9 cellular contexts compared by ENCODE assay signal in genomic region chr5:43020294-43020711, GRCh38. TPM values are rescaled to one million over a fixed set of nuclear protein-coding genes. Genes with fewer than 3 reads are reported as not detected.
DNase-seq lines count a peak whose midpoint lies in the region; ATAC-seq, FAIRE-seq and TF ChIP-seq lines count a peak whose summit lies in the region.
"Had no signal": no experiment of that assay in that cellular context is flagged by ENCODE, and none has a peak within 500 bp of the region (broad histone marks: within the 10 kb centered on the region; RNA-seq: fewer than 3 reads in every experiment).

No MANE protein-coding gene starts in this region.

- ATAC-seq in GM18858 (IDR thresholded peaks at IDR 0.05; ENCODE audit: unreplicated experiment) (peak; percentile 22), HG03066 (IDR thresholded peaks at IDR 0.05; ENCODE audit: low read depth, unreplicated experiment) (peak; percentile 7), Panc1 (peak; percentile 52)
- ATAC-seq: K562 had no signal

- no peak for TF ChIP-seq CTCF in AG04449 (IDR thresholded peaks at IDR 0.05; ENCODE audit: insufficient read depth, low read length, missing control alignments)
- peak; percentile 30; the same call in 1 of the 2 replicates for TF ChIP-seq CTCF in Panc1 (IDR thresholded peaks at IDR 0.05)
- no peak for TF ChIP-seq CTCF in neural crest cell (conservative IDR thresholded peaks at IDR 0.05)

- in situ Hi-C loops in Panc1 (cut with HindIII; ENCODE audit: low pct_unique_long_range_greater_than_20kb, low sequenced_read_pairs): loop anchor here (25.0 kb wide), 1 partner anchor 108 kb away; no protein-coding TSS in a partner anchor

- no peak overlapping the region for H3K27ac Mint-ChIP-seq in neural crest cell (ENCODE audit: unreplicated experiment)

- no peak for FAIRE-seq in GM19239 (lab: Jason Lieb, UNC)
- FAIRE-seq: K562 had no signal

- no TSS peak for BruUV-seq in Panc1 (replicated peaks; lab: Mats Ljungman, UMichigan)

- intact Hi-C loops in Panc1 (cut with micrococcal nuclease; ENCODE audit: unreplicated experiment): loop anchor here (2.0 kb wide), 1 partner anchor 14 kb away; no protein-coding TSS in a partner anchor

- no peaks in the 10 kb centered on the region for H3K27me3 ChIP-seq in Panc1 (ENCODE audit: control insufficient read depth, insufficient read depth, low read length)

- peak overlapping the region; percentile 96 for H3K4me3 Mint-ChIP-seq in neural crest cell

- DNase-seq in AG04449 (ENCODE audit: low read depth, low spot score) (no peak), Panc1 (ENCODE audit: low read depth, low spot score) (no peak), neural crest cell (ENCODE audit: low read depth, low spot score) (no peak), DMS114 treated with DMSO at 0.1 percent for 48 hours (lab: John Stamatoyannopoulos, UW; ENCODE audit: unreplicated experiment) (no peak), GM19239 (ENCODE audit: insufficient read length, low spot score) (no peak)
- peak; percentile 12 for DNase-seq in effector CD4-positive, alpha-beta T cell

- H3K4me3 ChIP-seq in AG04449 (ENCODE audit: low read depth, low read length) (peak overlapping the region; percentile 74), Panc1 (ENCODE audit: low read depth in 2 of 2, low read length in 2 of 2) (peak overlapping the region; percentile 65 to 75)
- H3K4me3 ChIP-seq: K562 had no signal

- peaks cover 32% of the 10 kb centered on the region for H3K4me1 ChIP-seq in Panc1 (ENCODE audit: control insufficient read depth, insufficient read depth, low read length)

- CTCF ChIA-PET in AG04449 (lab: Yijun Ruan, JAX) (interaction anchor here (0.9 to 8.8 kb wide), 16 partner anchors 10 to 109 kb away, joined by 3 to 82 read pairs (median 3); partner anchors contain the start of gene ANXA2R), Panc1 (lab: Charles Lee) (interaction anchor here (0.7 to 2.3 kb wide), 6 partner anchors 11 to 370 kb away, joined by 3 to 8 read pairs (median 4); no protein-coding TSS in a partner anchor)

- no peaks in the 10 kb centered on the region for H3K9me3 ChIP-seq in Panc1 (ENCODE audit: control insufficient read depth, insufficient read depth, low read depth, low read length)

- POLR2A ChIA-PET in AG04449 (lab: Yijun Ruan, JAX): interaction anchor here (1.0 to 4.0 kb wide), 3 partner anchors 13 to 45 kb away, joined by 3 to 24 read pairs (median 3); no protein-coding TSS in a partner anchor
- POLR2A ChIA-PET in Panc1 (lab: Charles Lee): interaction anchor here (0.5 to 2.3 kb wide), 4 partner anchors 10 to 19 kb away, joined by 4 to 15 read pairs (median 8); no protein-coding TSS in a partner anchor

- H3K9me3 Mint-ChIP-seq in neural crest cell: no peaks in the 10 kb centered on the region

- peaks cover 39% of the 10 kb centered on the region for H3K4me1 Mint-ChIP-seq in neural crest cell

- no peaks in the 10 kb centered on the region for H3K36me3 Mint-ChIP-seq in neural crest cell (ENCODE audit: low read depth)

- H3K27me3 Mint-ChIP-seq in neural crest cell (ENCODE audit: low read depth): peaks cover 91% of the 10 kb centered on the region

- H3K27ac ChIP-seq in Panc1 (ENCODE audit: low read length): peak overlapping the region; percentile 97

- H3K36me3 ChIP-seq in Panc1 (ENCODE audit: control insufficient read depth, insufficient read depth, low read length): no peaks in the 10 kb centered on the region

RNA-seq across cellular contexts. Expression of gene ANXA2R, which starts 19.8 kb away (rescaled TPM):
- 6.2 TPM for total RNA-seq in Panc1 (2021; ENCODE audit: unreplicated experiment)
- 4.0 TPM for polyA plus RNA-seq in Panc1 (2012; ENCODE audit: insufficient read length)
- 1.0 and 1.2 TPM in 2 replicates for total RNA-seq in neural crest cell
